22 cellular contexts compared by ENCODE assay signal in genomic region chr13:105353654-105354053, GRCh38.
A peak's percentile ranks its signal among the peaks of the same experiment; 100 is the strongest.
DNase-seq lines count a peak whose midpoint lies in the region; ATAC-seq and TF ChIP-seq lines count a peak whose summit lies in the region.
"Had no signal": no experiment of that assay in that cellular context is flagged by ENCODE, and none has a peak within 500 bp of the region (broad histone marks: within the 10 kb centered on the region; RNA-seq: fewer than 3 reads in every experiment).

No MANE protein-coding gene starts in this region.

- H3K4me1 Mint-ChIP-seq in mesothelial cell of epicardium: peaks cover 18% of the 10 kb centered on the region
- H3K4me1 Mint-ChIP-seq: CD14-positive monocyte; CD4-positive, alpha-beta memory T cell; CD4-positive, CD25-positive, alpha-beta regulatory T cell; CD8-positive, alpha-beta memory T cell had no signal

- H3K27me3 Mint-ChIP-seq in mesothelial cell of epicardium (ENCODE audit: low read depth): no peaks in the 10 kb centered on the region
- H3K27me3 Mint-ChIP-seq: CD4-positive, alpha-beta memory T cell; CD4-positive, CD25-positive, alpha-beta regulatory T cell; CD8-positive, alpha-beta memory T cell had no signal

- no CpG with 5 or more reads among the region's 4 CpGs for WGBS in IMR-90 (ENCODE audit: extremely low coverage in 2 of 2, insufficient read length in 1 of 2), 2 experiments

- H4K91ac ChIP-seq in IMR-90 (ENCODE audit: insufficient read depth, low read depth, low read length): no peak overlapping the region

- H3K4me3 ChIP-seq in IMR-90 (ENCODE audit: insufficient read depth, low read depth, low read length): no peak overlapping the region
- H3K4me3 ChIP-seq: BLaER1, GM12878 had no signal

- no peak for ATAC-seq in IMR-90 (ENCODE audit: low read depth)
- ATAC-seq: GM12878 had no signal

- no peak overlapping the region for H2AK9ac ChIP-seq in IMR-90 (replicated peaks; ENCODE audit: low read depth, low read length, poor library complexity)

- H3K36me3 Mint-ChIP-seq in mesothelial cell of epicardium: no peaks in the 10 kb centered on the region
- H3K36me3 Mint-ChIP-seq: CD14-positive monocyte; CD4-positive, alpha-beta memory T cell; CD4-positive, CD25-positive, alpha-beta regulatory T cell; CD8-positive, alpha-beta memory T cell had no signal

- peak overlapping the region; percentile 78; the same call in 1 of the 3 replicates for H2BK15ac ChIP-seq in IMR-90 (ENCODE audit: low read depth, low read length)

- intact Hi-C loops in IMR-90 (cut with micrococcal nuclease): no loop called here

- in situ Hi-C loops in IMR-90 (cut with MboI; ENCODE audit: low sequenced_read_pairs): no loop called here

- H3K27ac ChIP-seq in IMR-90 (ENCODE audit: insufficient read depth, low read length): no peak overlapping the region
- H3K27ac ChIP-seq: BLaER1 had no signal

- H3K27me3 ChIP-seq in IMR-90 (ENCODE audit: control insufficient read depth, insufficient read depth, low read length): no peaks in the 10 kb centered on the region
- H3K27me3 ChIP-seq: BE2C, BLaER1 had no signal

- H3K4me3 Mint-ChIP-seq in mesothelial cell of epicardium: no peak overlapping the region
- H3K4me3 Mint-ChIP-seq: CD14-positive monocyte; CD4-positive, alpha-beta memory T cell; CD4-positive, CD25-positive, alpha-beta regulatory T cell; CD8-positive, alpha-beta memory T cell had no signal

- peaks cover 9% of the 10 kb centered on the region for H3K9me3 Mint-ChIP-seq in mesothelial cell of epicardium
- H3K9me3 Mint-ChIP-seq: CD4-positive, alpha-beta memory T cell had no signal

- H2AK5ac ChIP-seq in IMR-90 (ENCODE audit: low read depth, low read length): no peak overlapping the region

- no peak overlapping the region for H4K8ac ChIP-seq in IMR-90 (ENCODE audit: low read depth in 2 of 2, low read length in 2 of 2)

- H3K4ac ChIP-seq in IMR-90 (ENCODE audit: low read depth, low read length): no peak overlapping the region

- no peak for TF ChIP-seq POLR2A in IMR-90 (IDR thresholded peaks at IDR 0.05; ENCODE audit: low read depth, low read length)

- no peak overlapping the region for H3K23ac ChIP-seq in IMR-90 (ENCODE audit: low read depth, low read length)

- CTCF ChIA-PET in IMR-90 (lab: Yijun Ruan, JAX): no interaction called here

- TF ChIP-seq CTCF in IMR-90 (conservative IDR thresholded peaks at IDR 0.05; ENCODE audit: low read depth, low read length) (no peak), mesothelial cell of epicardium (IDR thresholded peaks at IDR 0.05; ENCODE audit: unreplicated experiment) (no peak)

- H3K4me1 ChIP-seq in IMR-90 (ENCODE audit: control insufficient read depth, insufficient read depth, low read length): no peaks in the 10 kb centered on the region; the same call in 1 of the 2 replicates
- H3K4me1 ChIP-seq: BE2C, BLaER1 had no signal

- DNase-seq in IMR-90 (no peak), SK-N-DZ (ENCODE audit: low spot score) (peak; percentile 20), mesothelial cell of epicardium (ENCODE audit: low spot score in 2 of 2, unreplicated experiment in 2 of 2) (no peak), pons (ENCODE audit: low spot score) (no peak), NCI-H1436 (lab: John Stamatoyannopoulos, UW) (no peak)
- DNase-seq: 8988T; ACHN; BE2C; C1 segment of cervical spinal cord; CD4-positive, alpha-beta memory T cell; CD4-positive, CD25-positive, alpha-beta regulatory T cell; CD8-positive, alpha-beta memory T cell; COR-L47; DMS 273 treated with DMSO at 0.1 percent for 48 hours; DMS53; DMS79; DND-41; EL; GDM1 had no signal

- H2AFZ ChIP-seq in IMR-90 (replicated peaks; ENCODE audit: low read length, poor library complexity): no peak overlapping the region

- no peaks in the 10 kb centered on the region for H3K9me3 ChIP-seq in IMR-90 (ENCODE audit: control insufficient read depth, insufficient read depth, low read length)
- H3K9me3 ChIP-seq: BE2C, BLaER1 had no signal

- H3K4me2 ChIP-seq in IMR-90 (ENCODE audit: low read depth, low read length): no peak overlapping the region
- H3K4me2 ChIP-seq: BLaER1 had no signal

- H3K36me3 ChIP-seq in IMR-90 (ENCODE audit: control insufficient read depth, insufficient read depth, low read length): no peaks in the 10 kb centered on the region
- H3K36me3 ChIP-seq: BE2C, BLaER1 had no signal

- no peak overlapping the region for H3K18ac ChIP-seq in IMR-90 (ENCODE audit: low read depth, low read length)

- no peak overlapping the region for H4K5ac ChIP-seq in IMR-90 (ENCODE audit: low read depth, low read length)

- H3K79me1 ChIP-seq in IMR-90 (ENCODE audit: low read depth in 1 of 2, low read length in 2 of 2): no peaks in the 10 kb centered on the region

- H3K9me1 ChIP-seq in IMR-90 (ENCODE audit: insufficient read depth, low read length): no peaks in the 10 kb centered on the region

- H2BK20ac ChIP-seq in IMR-90 (ENCODE audit: low read depth, low read length): no peak overlapping the region

- H3K9ac ChIP-seq in IMR-90 (ENCODE audit: low read depth, low read length): no peak overlapping the region
- H3K9ac ChIP-seq: BLaER1 had no signal

- no peak overlapping the region for H3K14ac ChIP-seq in IMR-90 (replicated peaks; ENCODE audit: low read depth, low read length)

- no peak overlapping the region for H2BK120ac ChIP-seq in IMR-90 (ENCODE audit: low read depth, low read length)

- dilution Hi-C loops in IMR-90 (cut with HindIII; ENCODE audit: low sequenced_read_pairs, unreplicated experiment): no loop called here

- POLR2A ChIA-PET in IMR-90 (lab: Charles Lee; ENCODE audit: unreplicated experiment): no interaction called here

- H3K56ac ChIP-seq in IMR-90 (ENCODE audit: extremely low read depth, insufficient read depth, low read length): no peak overlapping the region

- no TSS peak for BruUV-seq in IMR-90 (replicated peaks; lab: Mats Ljungman, UMichigan)

- H2BK5ac ChIP-seq in IMR-90 (ENCODE audit: low read depth, low read length, poor library complexity, severe bottlenecking): no peak overlapping the region

- H4K20me1 ChIP-seq in IMR-90 (ENCODE audit: insufficient read depth, low read length): no peaks in the 10 kb centered on the region
- H4K20me1 ChIP-seq: BLaER1 had no signal

- H3K27ac Mint-ChIP-seq in mesothelial cell of epicardium: peak overlapping the region; percentile 2
- H3K27ac Mint-ChIP-seq: CD14-positive monocyte; CD4-positive, alpha-beta memory T cell; CD4-positive, CD25-positive, alpha-beta regulatory T cell had no signal

- TF ChIP-seq RAD21 in IMR-90 (IDR thresholded peaks at IDR 0.05; ENCODE audit: low read length): no peak

TF ChIP-seq in IMR-90, 13 proteins besides CTCF, POLR2A, EP300 and RAD21:
- TF ChIP-seq ELK1 (IDR thresholded peaks at IDR 0.05; ENCODE audit: borderline replicate concordance, low read depth, low read length): no peak
- TF ChIP-seq MAZ (IDR thresholded peaks at IDR 0.05; ENCODE audit: borderline replicate concordance, low read depth, low read length): no peak
- TF ChIP-seq CEBPB (IDR thresholded peaks at IDR 0.05; ENCODE audit: low read depth, low read length): no peak
- TF ChIP-seq RFX5 (IDR thresholded peaks at IDR 0.05; ENCODE audit: low read depth, low read length): no peak
- no peak for TF ChIP-seq MXI1 (IDR thresholded peaks at IDR 0.05; ENCODE audit: borderline replicate concordance, low read depth, low read length)
- no peak for TF ChIP-seq RCOR1 (IDR thresholded peaks at IDR 0.05; ENCODE audit: insufficient replicate concordance, low read length)
- TF ChIP-seq CHD1 (IDR thresholded peaks at IDR 0.05; ENCODE audit: low read depth, low read length): no peak
- TF ChIP-seq NFE2L2 (IDR thresholded peaks at IDR 0.05; ENCODE audit: low read depth, low read length): no peak
- TF ChIP-seq BHLHE40 (IDR thresholded peaks at IDR 0.05; ENCODE audit: low read depth, low read length): no peak
- no peak for TF ChIP-seq USF2 (IDR thresholded peaks at IDR 0.05; ENCODE audit: low read depth, low read length)
- no peak for TF ChIP-seq SMC3 (IDR thresholded peaks at IDR 0.05; ENCODE audit: low read depth, low read length)
- no peak for TF ChIP-seq MAFK (IDR thresholded peaks at IDR 0.05; ENCODE audit: low read depth, low read length)
TF ChIP-seq in IMR-90: peak in this region for 0.
